In the genomic region with DNA sequence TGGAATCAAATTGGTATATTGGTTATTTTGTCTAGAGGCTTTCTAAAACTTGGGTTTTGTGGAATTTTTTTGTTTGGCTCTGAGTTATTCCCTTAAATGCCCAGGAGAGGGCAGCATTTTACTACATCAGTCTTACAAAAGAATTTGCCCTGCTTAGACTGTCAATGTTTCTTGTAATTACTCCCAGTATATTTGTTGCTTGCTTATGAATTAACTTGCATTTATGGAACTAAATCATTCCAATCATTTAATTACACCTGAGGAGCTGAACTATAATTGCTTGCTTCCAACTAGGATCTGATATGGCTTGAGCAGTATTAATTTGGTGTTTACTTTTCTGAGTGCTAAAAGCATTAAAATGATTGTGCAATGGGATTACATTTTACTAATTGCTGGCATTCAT, we compare ENCODE assay signal across 8 cellular contexts. TPM values are rescaled to one million over a fixed set of nuclear protein-coding genes. Genes with fewer than 3 reads are reported as not detected.
DNase-seq lines count a peak whose midpoint lies in the region; ATAC-seq and TF ChIP-seq lines count a peak whose summit lies in the region.

No MANE protein-coding gene starts in this region.

- H3K4me3 Mint-ChIP-seq in effector memory CD8-positive, alpha-beta T cell: no peak overlapping the region

- H3K36me3 Mint-ChIP-seq in effector memory CD8-positive, alpha-beta T cell (ENCODE audit: insufficient read depth): no peaks in the 10 kb centered on the region

- no peak for ATAC-seq in GM19397 (IDR thresholded peaks at IDR 0.05; ENCODE audit: unreplicated experiment)
- no peak for ATAC-seq in effector memory CD8-positive, alpha-beta T cell (replicated peaks)

- H3K9me3 Mint-ChIP-seq in effector memory CD8-positive, alpha-beta T cell: no peaks in the 10 kb centered on the region

- DNase-seq in SKM-1 treated with dmso at 0.1 percent for 144 hours (lab: John Stamatoyannopoulos, UW; ENCODE audit: unreplicated experiment): peak; percentile 19
- no peak for DNase-seq in SKM-1 (lab: John Stamatoyannopoulos, UW; ENCODE audit: unreplicated experiment)
- peak; percentile 17 for DNase-seq in M059J (ENCODE audit: low read depth)
- peak; percentile 32 for DNase-seq in RPMI8226
- peak; percentile 75 for DNase-seq in fibroblast of pulmonary artery (ENCODE audit: low read depth)
- DNase-seq in renal cortical epithelial cell (ENCODE audit: low read depth): peak; percentile 63
- no peak for DNase-seq in effector memory CD8-positive, alpha-beta T cell

- no peak overlapping the region for H3K27ac Mint-ChIP-seq in effector memory CD8-positive, alpha-beta T cell

- TF ChIP-seq CTCF in fibroblast of pulmonary artery (IDR thresholded peaks at IDR 0.05; ENCODE audit: low read length, missing control alignments): peak; percentile 69

- H3K27me3 Mint-ChIP-seq in effector memory CD8-positive, alpha-beta T cell: no peaks in the 10 kb centered on the region

- H3K4me3 ChIP-seq in fibroblast of pulmonary artery (replicated peaks; ENCODE audit: low read depth, low read length): no peak overlapping the region

- H3K4me1 Mint-ChIP-seq in effector memory CD8-positive, alpha-beta T cell (ENCODE audit: low read depth in 2 of 2): no peaks in the 10 kb centered on the region

RNA-seq across cellular contexts. Expression of a gene that starts 48.7 kb away (rescaled TPM):
- 0.12 TPM in 1 of 2 replicates, not detected in the other for total RNA-seq in M059J (2014; rRNA removed; shearing (Covaris generic))
- 6.4 and 18.3 TPM in 2 replicates for total RNA-seq in renal cortical epithelial cell

Comparison
In these comparisons a context has a peak if more than half of its experiments do, and no peak if none do; other contexts are left out.
1. DNase-seq: peak in SKM-1 treated with dmso at 0.1 percent for 144 hours (single experiment), M059J (single experiment), RPMI8226 (single experiment), fibroblast of pulmonary artery (single experiment) and renal cortical epithelial cell (single experiment); none in SKM-1 (single experiment) and effector memory CD8-positive, alpha-beta T cell (0 of 3).